In genomic region chr22:37686002-37686982, GRCh38 we compare ENCODE assay signal across 8 cellular contexts. TPM values are rescaled to one million over a fixed set of nuclear protein-coding genes. Genes with fewer than 3 reads are reported as not detected.
DNase-seq lines count a peak whose midpoint lies in the region; ATAC-seq, FAIRE-seq and TF ChIP-seq lines count a peak whose summit lies in the region.

A gene with protein sequence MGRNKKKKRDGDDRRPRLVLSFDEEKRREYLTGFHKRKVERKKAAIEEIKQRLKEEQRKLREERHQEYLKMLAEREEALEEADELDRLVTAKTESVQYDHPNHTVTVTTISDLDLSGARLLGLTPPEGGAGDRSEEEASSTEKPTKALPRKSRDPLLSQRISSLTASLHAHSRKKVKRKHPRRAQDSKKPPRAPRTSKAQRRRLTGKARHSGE (plus strand): TSS chr22:37686343. CDS start chr22:37686393, 50 bp downstream.

- peaks cover 25% of the 10 kb centered on the region for H3K36me3 Mint-ChIP-seq in activated naive CD8-positive, alpha-beta T cell treated with anti-CD3 and anti-CD28 coated beads, Interleukin-2, amount 50 U/mL, for 24 hours (ENCODE audit: low read depth)
- H3K36me3 Mint-ChIP-seq in type B pancreatic cell: peaks cover 7% of the 10 kb centered on the region

- no peaks in the 10 kb centered on the region for H3K9me3 Mint-ChIP-seq in activated naive CD8-positive, alpha-beta T cell treated with anti-CD3 and anti-CD28 coated beads, Interleukin-2, amount 50 U/mL, for 24 hours
- H3K9me3 Mint-ChIP-seq in type B pancreatic cell: no peaks in the 10 kb centered on the region

- H3K4me1 ChIP-seq in cardiac muscle cell (ENCODE audit: low read depth): no peaks in the 10 kb centered on the region

- H3K27ac ChIP-seq in cardiac muscle cell: peak within 1 kb of the TSS; percentile 90

- POLR2A ChIA-PET in HEK293T (lab: Yijun Ruan, JAX): interaction anchor here (0.6 to 2.3 kb wide), 20 partner anchors 9 to 121 kb away, joined by 3 to 33 read pairs (median 4); partner anchors contain the start of genes GCAT, GGA1, LGALS1 and PDXP

- DNase-seq in HEK293T (ENCODE audit: extremely low spot score): peak; percentile 92
- peak; percentile 77 for DNase-seq in NCI-H1092 (lab: John Stamatoyannopoulos, UW)
- DNase-seq in SW480 (ENCODE audit: low spot score): peak; percentile 85
- DNase-seq in activated naive CD8-positive, alpha-beta T cell treated with anti-CD3 and anti-CD28 coated beads, Interleukin-2, amount 50 U/mL, for 24 hours: peak; percentile 82
- peak; percentile 91 to 93 for DNase-seq in cardiac muscle cell (ENCODE audit: low read depth in 1 of 2, low spot score in 1 of 2)
- DNase-seq in pons (ENCODE audit: low spot score): peak; percentile 86
- DNase-seq in type B pancreatic cell (ENCODE audit: extremely low spot score, unreplicated experiment): peak; percentile 82

- FAIRE-seq in G401.6 (lab: Jason Lieb, UNC): peak; percentile 28

- peak within 1 kb of the TSS; percentile 96 for H3K27ac Mint-ChIP-seq in activated naive CD8-positive, alpha-beta T cell treated with anti-CD3 and anti-CD28 coated beads, Interleukin-2, amount 50 U/mL, for 24 hours
- H3K27ac Mint-ChIP-seq in type B pancreatic cell: peak within 1 kb of the TSS; percentile 93

- CTCF ChIA-PET in HEK293T (lab: Yijun Ruan, JAX): interaction anchor here (0.6 to 1.1 kb wide), 3 partner anchors 12 to 43 kb away, joined by 3 to 6 read pairs (median 3); no protein-coding TSS in a partner anchor

- peaks cover 31% of the 10 kb centered on the region for H3K4me1 Mint-ChIP-seq in activated naive CD8-positive, alpha-beta T cell treated with anti-CD3 and anti-CD28 coated beads, Interleukin-2, amount 50 U/mL, for 24 hours
- peaks cover 15% of the 10 kb centered on the region for H3K4me1 Mint-ChIP-seq in type B pancreatic cell (ENCODE audit: unreplicated experiment)

- peak within 1 kb of the TSS; percentile 97 for H3K4me3 Mint-ChIP-seq in activated naive CD8-positive, alpha-beta T cell treated with anti-CD3 and anti-CD28 coated beads, Interleukin-2, amount 50 U/mL, for 24 hours
- H3K4me3 Mint-ChIP-seq in type B pancreatic cell: peak within 1 kb of the TSS; percentile 99

- H3K36me3 ChIP-seq in cardiac muscle cell: no peaks in the 10 kb centered on the region

- peak within 1 kb of the TSS; percentile 89 for H3K4me3 ChIP-seq in cardiac muscle cell

- H3K9me3 ChIP-seq in cardiac muscle cell (ENCODE audit: low read depth): no peaks in the 10 kb centered on the region

- TF ChIP-seq CTCF in cardiac muscle cell (IDR thresholded peaks at IDR 0.05; ENCODE audit: low read depth, low read length): no peak
- peak; percentile 20 for TF ChIP-seq CTCF in type B pancreatic cell (conservative IDR thresholded peaks at IDR 0.05)

- ATAC-seq in activated naive CD8-positive, alpha-beta T cell treated with anti-CD3 and anti-CD28 coated beads, Interleukin-2, amount 50 U/mL, for 24 hours: peak; percentile 85

- H3K27me3 Mint-ChIP-seq in activated naive CD8-positive, alpha-beta T cell treated with anti-CD3 and anti-CD28 coated beads, Interleukin-2, amount 50 U/mL, for 24 hours: no peaks in the 10 kb centered on the region
- H3K27me3 Mint-ChIP-seq in type B pancreatic cell: no peaks in the 10 kb centered on the region

- H3K27me3 ChIP-seq in cardiac muscle cell: no peaks in the 10 kb centered on the region

TF ChIP-seq in HEK293T, 16 proteins besides CTCF, POLR2A, EP300 and RAD21:
- TF ChIP-seq CTBP1 (IDR thresholded peaks at IDR 0.05; ENCODE audit: borderline replicate concordance) (peak; percentile 92; the same call in 1 of the 2 replicates), L3MBTL2 (conservative IDR thresholded peaks at IDR 0.05) (peak; percentile 42; the same call in 1 of the 2 replicates), FOXA1 (IDR thresholded peaks at IDR 0.05) (no peak), ARNT (IDR thresholded peaks at IDR 0.05) (no peak), ELF4 (IDR thresholded peaks at IDR 0.05) (peak; percentile 96)

RNA-seq across cellular contexts. Expression of the gene that starts here (rescaled TPM):
- total RNA-seq in cardiac muscle cell (36.0 and 38.3 TPM in 2 replicates), type B pancreatic cell (ENCODE audit: low replicate concordance) (18.5 and 23.9 TPM in 2 replicates)
- 21.9 and 34.2 TPM in 2 replicates for polyA plus RNA-seq in cardiac muscle cell

Comparison
In these comparisons a context has a peak if more than half of its experiments do, and no peak if none do; other contexts are left out.
1. Peak in every context shown above with its lines: DNase-seq, ATAC-seq, H3K4me3 ChIP-seq and H3K27ac ChIP-seq.